In genomic region chrX:110238259-110238658, GRCh38 we compare ENCODE assay signal across 7 cellular contexts.
DNase-seq lines count a peak whose midpoint lies in the region; ATAC-seq, FAIRE-seq and TF ChIP-seq lines count a peak whose summit lies in the region.
"Not testable (repeated sequence)": the region's sequence is repeated elsewhere in the genome, so short reads cannot be mapped to it uniquely, and the experiment has no call there.

No MANE protein-coding gene starts in this region.

- not testable (repeated sequence) for TF ChIP-seq POLR2A in HepG2 (IDR thresholded peaks at IDR 0.05; ENCODE audit: insufficient read depth in 1 of 2, low read depth in 2 of 2, low read length in 2 of 2)

- H3K9ac ChIP-seq in HepG2 (ENCODE audit: insufficient read depth, low read depth, low read length) = not testable (repeated sequence)

- peaks cover 16% of the 10 kb centered on the region for H3K36me3 Mint-ChIP-seq in T-helper 2 cell treated with Interferon-gamma antibody and Interleukin-4, amounts not matched to agents 5 μg/mL and 100 μg/mL, for 36 hours (ENCODE audit: low read depth)
- peaks cover 22% of the 10 kb centered on the region for H3K36me3 Mint-ChIP-seq in activated CD4-positive, alpha-beta memory T cell treated with anti-CD3 and anti-CD28 coated beads for 36 hours
- not testable (repeated sequence) for H3K36me3 Mint-ChIP-seq in chondrocyte (ENCODE audit: low read depth)

- not testable (repeated sequence) for H4K20me1 ChIP-seq in HepG2 (ENCODE audit: insufficient read depth, low read length)

- H3K9me3 Mint-ChIP-seq in T-helper 2 cell treated with Interferon-gamma antibody and Interleukin-4, amounts not matched to agents 5 μg/mL and 100 μg/mL, for 36 hours = not testable (repeated sequence)
- peaks cover 24% of the 10 kb centered on the region for H3K9me3 Mint-ChIP-seq in activated CD4-positive, alpha-beta memory T cell treated with anti-CD3 and anti-CD28 coated beads for 36 hours
- peaks cover 28% of the 10 kb centered on the region for H3K9me3 Mint-ChIP-seq in chondrocyte (ENCODE audit: low read depth)

- peaks cover 25% of the 10 kb centered on the region for H3K4me1 Mint-ChIP-seq in T-helper 2 cell treated with Interferon-gamma antibody and Interleukin-4, amounts not matched to agents 5 μg/mL and 100 μg/mL, for 36 hours (ENCODE audit: low read depth)
- peaks cover 41% of the 10 kb centered on the region for H3K4me1 Mint-ChIP-seq in activated CD4-positive, alpha-beta memory T cell treated with anti-CD3 and anti-CD28 coated beads for 36 hours (ENCODE audit: low read depth)
- H3K4me1 Mint-ChIP-seq in chondrocyte (ENCODE audit: low read depth) = peaks cover 26% of the 10 kb centered on the region

- no CpG with 5 or more reads among the region's 5 CpGs for WGBS in HepG2 (ENCODE audit: low lambda C conversion rate)

- not testable (repeated sequence) for H3K4me2 ChIP-seq in HepG2 (ENCODE audit: low read depth, low read length)

- not testable (repeated sequence) for H3K36me3 ChIP-seq in HepG2 (replicated peaks in 1 of 2; ENCODE audit: control insufficient read depth in 1 of 2, insufficient read depth in 2 of 2, low read length in 2 of 2)

- not testable (repeated sequence) for ATAC-seq in HepG2

- not testable (repeated sequence) for FAIRE-seq in HepG2 (lab: Jason Lieb, UNC)

- POLR2A ChIA-PET in activated CD4-positive, alpha-beta memory T cell treated with anti-CD3 and anti-CD28 coated beads for 36 hours (lab: Charles Lee); HepG2 (lab: Yijun Ruan, JAX): not testable (repeated sequence)

- not testable (repeated sequence) for H3K4me3 ChIP-seq in HepG2 (replicated peaks in 1 of 3; ENCODE audit: insufficient read depth in 1 of 3, low read depth in 2 of 3, low read length in 3 of 3)

- TF ChIP-seq RAD21 in HepG2 (CRISPR knock-in tag; IDR thresholded peaks at IDR 0.05) = not testable (repeated sequence)

- not testable (repeated sequence) for H3K27me3 ChIP-seq in HepG2 (ENCODE audit: control insufficient read depth in 1 of 2, insufficient read depth in 2 of 2, low read length in 2 of 2)

- H3K27me3 Mint-ChIP-seq in T-helper 2 cell treated with Interferon-gamma antibody and Interleukin-4, amounts not matched to agents 5 μg/mL and 100 μg/mL, for 36 hours (ENCODE audit: low read depth); activated CD4-positive, alpha-beta memory T cell treated with anti-CD3 and anti-CD28 coated beads for 36 hours; chondrocyte (ENCODE audit: low read depth): not testable (repeated sequence)

- peak; percentile 68 for DNase-seq in HT-29 (ENCODE audit: low spot score)
- DNase-seq in T-helper 2 cell treated with Interferon-gamma antibody and Interleukin-4, amounts not matched to agents 5 μg/mL and 100 μg/mL, for 36 hours (ENCODE audit: low spot score) = peak; percentile 3
- DNase-seq in activated CD4-positive, alpha-beta memory T cell treated with anti-CD3 and anti-CD28 coated beads for 36 hours = peak; percentile 62
- DNase-seq in activated effector memory CD4-positive, alpha-beta T cell treated with Interleukin-2 at 50 U/mL for 16 hours = peak; percentile 51
- DNase-seq in chondrocyte (ENCODE audit: low spot score); HepG2 (ENCODE audit: low spot score): not testable (repeated sequence)
- DNase-seq in stimulated activated CD4-positive, alpha-beta T cell treated with anti-CD3 and anti-CD28 coated beads, Interleukin-15, amount 100 ng/mL, for 24 hours = peak; percentile 25

- in situ Hi-C loops in HepG2 (cut with HindIII; ENCODE audit: extremely low pct_ligation_motif_present, low pct_unique_long_range_greater_than_20kb) = not testable (repeated sequence)

- not testable (repeated sequence) for H3K27ac ChIP-seq in HepG2 (ENCODE audit: extremely low read length, insufficient read depth, low read length)

- BruUV-seq in HepG2 (replicated peaks; lab: Mats Ljungman, UMichigan) = not testable (repeated sequence)

- not testable (repeated sequence) for H3K4me1 ChIP-seq in HepG2 (ENCODE audit: insufficient read depth, low read length)

- TF ChIP-seq CTCF in chondrocyte (IDR thresholded peaks at IDR 0.05); HepG2 (CRISPR knock-in tag; IDR thresholded peaks at IDR 0.05): not testable (repeated sequence)

- TF ChIP-seq EP300 in HepG2 (IDR thresholded peaks at IDR 0.05; ENCODE audit: low read depth in 2 of 2, low read length in 2 of 2); HepG2 (CRISPR knock-in tag; IDR thresholded peaks at IDR 0.05; ENCODE audit: borderline replicate concordance): not testable (repeated sequence)

- H3K9me3 ChIP-seq in HepG2 (ENCODE audit: low read length) = not testable (repeated sequence)

- not testable (repeated sequence) for H3K79me2 ChIP-seq in HepG2 (ENCODE audit: insufficient read depth, low read length)

- peak overlapping the region; percentile 60 for H3K27ac Mint-ChIP-seq in T-helper 2 cell treated with Interferon-gamma antibody and Interleukin-4, amounts not matched to agents 5 μg/mL and 100 μg/mL, for 36 hours
- H3K27ac Mint-ChIP-seq in activated CD4-positive, alpha-beta memory T cell treated with anti-CD3 and anti-CD28 coated beads for 36 hours = peak overlapping the region; percentile 82
- H3K27ac Mint-ChIP-seq in chondrocyte (ENCODE audit: unreplicated experiment) = peak overlapping the region; percentile 74

- H2AFZ ChIP-seq in HepG2 (ENCODE audit: low read length) = not testable (repeated sequence)

- intact Hi-C loops in activated CD4-positive, alpha-beta memory T cell treated with anti-CD3 and anti-CD28 coated beads for 36 hours (cut with micrococcal nuclease); HepG2 (cut with micrococcal nuclease; ENCODE audit: unreplicated experiment): not testable (repeated sequence)

- peak overlapping the region; percentile 24 for H3K4me3 Mint-ChIP-seq in T-helper 2 cell treated with Interferon-gamma antibody and Interleukin-4, amounts not matched to agents 5 μg/mL and 100 μg/mL, for 36 hours
- H3K4me3 Mint-ChIP-seq in activated CD4-positive, alpha-beta memory T cell treated with anti-CD3 and anti-CD28 coated beads for 36 hours; chondrocyte (ENCODE audit: unreplicated experiment): not testable (repeated sequence)

- CTCF ChIA-PET in activated CD4-positive, alpha-beta memory T cell treated with anti-CD3 and anti-CD28 coated beads for 36 hours (lab: Charles Lee); HepG2 (lab: Yijun Ruan, JAX; ENCODE audit: low intra/inter-chr PET ratio, low total read pairs): not testable (repeated sequence)

TF ChIP-seq in HepG2, 621 proteins besides CTCF, POLR2A, EP300 and RAD21:
- TF ChIP-seq ZBTB33 (CRISPR knock-in tag; IDR thresholded peaks at IDR 0.05) = 0 out of 2 replicates have a peak, but pooled peaks have one; percentile 24
